8 cellular contexts compared by ENCODE assay signal in the genomic region with DNA sequence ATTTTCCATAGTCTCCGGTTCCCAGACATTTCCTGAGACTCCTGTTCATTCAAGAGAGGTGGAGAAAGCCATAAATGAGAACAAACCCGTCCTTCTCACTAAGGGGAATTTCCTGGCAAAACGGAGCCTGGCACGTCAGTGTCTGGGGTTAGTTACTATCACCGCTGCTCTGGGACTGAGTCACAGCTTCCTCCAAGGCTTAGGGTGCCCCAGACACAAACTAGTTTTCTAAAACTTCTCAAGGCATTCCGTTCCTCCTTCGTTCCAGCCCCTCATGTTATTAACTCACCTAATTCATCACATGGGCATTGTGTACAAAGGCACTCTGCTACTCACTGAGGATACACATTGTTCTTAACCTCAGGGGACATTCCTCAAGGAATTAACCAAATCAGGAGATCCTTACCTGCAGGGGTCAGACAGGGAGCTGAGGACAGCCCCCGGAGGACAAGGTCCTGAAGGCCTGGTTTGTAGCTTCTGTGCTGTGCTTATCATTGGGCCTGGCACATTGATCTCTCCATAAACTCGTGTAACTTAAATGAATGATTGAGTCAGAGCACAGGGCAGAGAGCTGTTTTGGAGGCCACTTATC.
A peak's percentile ranks its signal among the peaks of the same experiment; 100 is the strongest.
DNase-seq lines count a peak whose midpoint lies in the region; ATAC-seq and TF ChIP-seq lines count a peak whose summit lies in the region.

No MANE protein-coding gene starts in this region.

- CTCF ChIA-PET in IMR-90 (lab: Yijun Ruan, JAX), result no interaction called here

- H3K79me2 ChIP-seq in hepatocyte (no peaks in the 10 kb centered on the region), smooth muscle cell (ENCODE audit: low read depth) (no peaks in the 10 kb centered on the region)

- peak; percentile 52; the same call in 1 of the 2 replicates for TF ChIP-seq POLR2A in IMR-90 (IDR thresholded peaks at IDR 0.05; ENCODE audit: low read depth, low read length)

- H3K9me2 ChIP-seq in hepatocyte (replicated peaks; ENCODE audit: insufficient read depth), result no peaks in the 10 kb centered on the region

- H3K4me2 ChIP-seq in IMR-90 (ENCODE audit: low read depth, low read length) (peak overlapping the region; percentile 51), hepatocyte (peak overlapping the region; percentile 10), smooth muscle cell (peak overlapping the region; percentile 66)

- H2AK9ac ChIP-seq in IMR-90 (replicated peaks; ENCODE audit: low read depth, low read length, poor library complexity), result peak overlapping the region; percentile 62

- H2BK5ac ChIP-seq in IMR-90 (ENCODE audit: low read depth, low read length, poor library complexity, severe bottlenecking), result peak overlapping the region; percentile 96

- ATAC-seq in GM21367 (IDR thresholded peaks at IDR 0.05; ENCODE audit: unreplicated experiment) (peak; percentile 66), IMR-90 (ENCODE audit: low read depth) (peak; percentile 70)

- H3K27ac ChIP-seq in IMR-90 (ENCODE audit: insufficient read depth, low read length), result peak overlapping the region; percentile 90
- H3K27ac ChIP-seq in hepatocyte, result peak overlapping the region; percentile 96
- H3K27ac ChIP-seq in smooth muscle cell (ENCODE audit: low read depth), result peak overlapping the region; percentile 99

- H3K79me1 ChIP-seq in IMR-90 (ENCODE audit: low read depth in 1 of 2, low read length in 2 of 2), result 0 out of 4 replicates have a peak, but pooled peaks cover 0 to 6% of the 10 kb centered on the region in 2 experiments

- intact Hi-C loops in IMR-90 (cut with micrococcal nuclease), result loop anchor here (5.0 kb wide), 1 partner anchor 101 kb away; the partner anchor contains the start of gene KLF6
- intact Hi-C loops in activated T-helper 1 cell treated with anti-CD3 and anti-CD28 coated beads, Interleukin-12 subunit alpha, Interleukin-12 subunit beta, Interleukin-2, Interleukin-4 antibody, amounts not matched to agents 30 ng/mL and 10 ng/mL and 1 ng/mL, durations not matched to agents 14 hours and 24 hours and 36 hours (cut with micrococcal nuclease), result loop anchor here (1.0 to 2.0 kb wide), 3 partner anchors 13 to 47 kb away; no protein-coding TSS in a partner anchor

- peak overlapping the region; percentile 20 for H3K4me3 Mint-ChIP-seq in activated T-helper 1 cell treated with anti-CD3 and anti-CD28 coated beads, Interleukin-12 subunit alpha, Interleukin-12 subunit beta, Interleukin-2, Interleukin-4 antibody, amounts not matched to agents 30 ng/mL and 10 ng/mL and 1 ng/mL, durations not matched to agents 14 hours and 24 hours and 36 hours

- H3K9me3 Mint-ChIP-seq in activated T-helper 1 cell treated with anti-CD3 and anti-CD28 coated beads, Interleukin-12 subunit alpha, Interleukin-12 subunit beta, Interleukin-2, Interleukin-4 antibody, amounts not matched to agents 30 ng/mL and 10 ng/mL and 1 ng/mL, durations not matched to agents 14 hours and 24 hours and 36 hours, result no peaks in the 10 kb centered on the region

- H3K4me3 ChIP-seq in IMR-90 (ENCODE audit: insufficient read depth, low read depth, low read length), result no peak overlapping the region
- no peak overlapping the region for H3K4me3 ChIP-seq in hepatocyte
- no peak overlapping the region for H3K4me3 ChIP-seq in smooth muscle cell

- in situ Hi-C loops in IMR-90 (cut with MboI; ENCODE audit: low sequenced_read_pairs), result loop anchor here (5.0 kb wide), 1 partner anchor 81 kb away; no protein-coding TSS in a partner anchor

- peaks cover 13% of the 10 kb centered on the region for H3K9me1 ChIP-seq in IMR-90 (ENCODE audit: insufficient read depth, low read length)

- H3K27ac Mint-ChIP-seq in activated T-helper 1 cell treated with anti-CD3 and anti-CD28 coated beads, Interleukin-12 subunit alpha, Interleukin-12 subunit beta, Interleukin-2, Interleukin-4 antibody, amounts not matched to agents 30 ng/mL and 10 ng/mL and 1 ng/mL, durations not matched to agents 14 hours and 24 hours and 36 hours, result peak overlapping the region; percentile 76

- peak overlapping the region; percentile 93 for H4K5ac ChIP-seq in IMR-90 (ENCODE audit: low read depth, low read length)

- H3K36me3 Mint-ChIP-seq in activated T-helper 1 cell treated with anti-CD3 and anti-CD28 coated beads, Interleukin-12 subunit alpha, Interleukin-12 subunit beta, Interleukin-2, Interleukin-4 antibody, amounts not matched to agents 30 ng/mL and 10 ng/mL and 1 ng/mL, durations not matched to agents 14 hours and 24 hours and 36 hours (ENCODE audit: low read depth), result no peaks in the 10 kb centered on the region

- POLR2A ChIA-PET in IMR-90 (lab: Charles Lee; ENCODE audit: unreplicated experiment), result interaction anchor here (0.7 kb wide), 1 partner anchor 57 kb away, joined by 4 read pairs; no protein-coding TSS in a partner anchor

- H3K9me3 ChIP-seq in IMR-90 (ENCODE audit: control insufficient read depth, insufficient read depth, low read length) (no peaks in the 10 kb centered on the region), hepatocyte (ENCODE audit: low read depth) (no peaks in the 10 kb centered on the region), smooth muscle cell (replicated peaks; ENCODE audit: low read depth) (no peaks in the 10 kb centered on the region)

- H3K27me3 Mint-ChIP-seq in activated T-helper 1 cell treated with anti-CD3 and anti-CD28 coated beads, Interleukin-12 subunit alpha, Interleukin-12 subunit beta, Interleukin-2, Interleukin-4 antibody, amounts not matched to agents 30 ng/mL and 10 ng/mL and 1 ng/mL, durations not matched to agents 14 hours and 24 hours and 36 hours (ENCODE audit: insufficient read depth), result no peaks in the 10 kb centered on the region

- BruUV-seq in IMR-90 (replicated peaks; lab: Mats Ljungman, UMichigan), result no TSS peak

- peak overlapping the region; percentile 95 for H3K4ac ChIP-seq in IMR-90 (ENCODE audit: low read depth, low read length)

- peak; percentile 28 for TF ChIP-seq RAD21 in IMR-90 (IDR thresholded peaks at IDR 0.05; ENCODE audit: low read length)

- H2AK5ac ChIP-seq in IMR-90 (ENCODE audit: low read depth, low read length), result peak overlapping the region; percentile 45

- WGBS in IMR-90 (ENCODE audit: extremely low coverage in 2 of 2, insufficient read length in 1 of 2), 2 experiments, result 4% methylated on average over 4 of the region's 9 CpGs; no CpG with 5 or more reads in 1 of the 2 experiments
- 26% methylated on average over 9 of the region's 9 CpGs for WGBS in hepatocyte (ENCODE audit: low lambda C conversion rate, missing lambda C conversion rate)
- 1% methylated on average over 9 of the region's 9 CpGs for WGBS in smooth muscle cell (ENCODE audit: low lambda C conversion rate)

- peaks cover 24% of the 10 kb centered on the region for H3F3A ChIP-seq in smooth muscle cell (ENCODE audit: low read depth)

- dilution Hi-C loops in IMR-90 (cut with HindIII; ENCODE audit: low sequenced_read_pairs, unreplicated experiment), result no loop called here

- H4K91ac ChIP-seq in IMR-90 (ENCODE audit: insufficient read depth, low read depth, low read length), result peak overlapping the region; percentile 82

- no peak for TF ChIP-seq CTCF in IMR-90 (conservative IDR thresholded peaks at IDR 0.05; ENCODE audit: low read depth, low read length)
- TF ChIP-seq CTCF in hepatocyte (IDR thresholded peaks at IDR 0.05; ENCODE audit: poor library complexity), result no peak
- no peak for TF ChIP-seq CTCF in smooth muscle cell (IDR thresholded peaks at IDR 0.05; ENCODE audit: borderline replicate concordance, insufficient read depth, poor library complexity, severe bottlenecking)

- DNase-seq in Ammon's horn (ENCODE audit: low spot score) (peak; percentile 20), IMR-90 (peak; percentile 97), hepatocyte (ENCODE audit: low spot score) (peak; percentile 77), smooth muscle cell (lab: John Stamatoyannopoulos, UW; ENCODE audit: unreplicated experiment) (peak; percentile 26), NCI-H446 (lab: John Stamatoyannopoulos, UW) (no peak), NCI-H524 treated with DMSO at 0.1 percent for 48 hours (lab: John Stamatoyannopoulos, UW) (no peak)
- DNase-seq in activated T-helper 1 cell treated with anti-CD3 and anti-CD28 coated beads, Interleukin-12 subunit alpha, Interleukin-12 subunit beta, Interleukin-2, Interleukin-4 antibody, amounts not matched to agents 30 ng/mL and 10 ng/mL and 1 ng/mL, durations not matched to agents 14 hours and 24 hours and 36 hours (ENCODE audit: low spot score), result peak; percentile 48

- H2BK20ac ChIP-seq in IMR-90 (ENCODE audit: low read depth, low read length), result peak overlapping the region; percentile 94

- peaks cover 29% of the 10 kb centered on the region for H3K4me1 ChIP-seq in IMR-90 (ENCODE audit: control insufficient read depth, insufficient read depth, low read length)
- peaks cover 29% of the 10 kb centered on the region for H3K4me1 ChIP-seq in hepatocyte (ENCODE audit: insufficient read depth)
- H3K4me1 ChIP-seq in smooth muscle cell (ENCODE audit: low read depth), result peaks cover 37% of the 10 kb centered on the region

- H2AFZ ChIP-seq in IMR-90 (replicated peaks; ENCODE audit: low read length, poor library complexity) (peak overlapping the region; percentile 69), hepatocyte (no peak overlapping the region), smooth muscle cell (ENCODE audit: low read depth) (no peak overlapping the region)

- peak overlapping the region; percentile 5 to 85; a peak in 3 of 4 replicates for H4K8ac ChIP-seq in IMR-90 (ENCODE audit: low read depth in 2 of 2, low read length in 2 of 2)

- peak overlapping the region; percentile 83 for H2BK15ac ChIP-seq in IMR-90 (ENCODE audit: low read depth, low read length)

- peak overlapping the region; percentile 90 for H3K18ac ChIP-seq in IMR-90 (ENCODE audit: low read depth, low read length)

- peak overlapping the region; percentile 89 for H2BK120ac ChIP-seq in IMR-90 (ENCODE audit: low read depth, low read length)

- H3K9ac ChIP-seq in IMR-90 (ENCODE audit: low read depth, low read length), result peak overlapping the region; percentile 47
- H3K9ac ChIP-seq in smooth muscle cell (ENCODE audit: low read depth), result peak overlapping the region; percentile 97

- H3K56ac ChIP-seq in IMR-90 (ENCODE audit: extremely low read depth, insufficient read depth, low read length), result peak overlapping the region; percentile 68

- H4K20me1 ChIP-seq in IMR-90 (ENCODE audit: insufficient read depth, low read length), result no peaks in the 10 kb centered on the region
- no peaks in the 10 kb centered on the region for H4K20me1 ChIP-seq in hepatocyte (ENCODE audit: insufficient read depth, poor library complexity, severe bottlenecking)
- no peaks in the 10 kb centered on the region for H4K20me1 ChIP-seq in smooth muscle cell (ENCODE audit: low read depth)

- peaks cover 38% of the 10 kb centered on the region for H3K4me1 Mint-ChIP-seq in activated T-helper 1 cell treated with anti-CD3 and anti-CD28 coated beads, Interleukin-12 subunit alpha, Interleukin-12 subunit beta, Interleukin-2, Interleukin-4 antibody, amounts not matched to agents 30 ng/mL and 10 ng/mL and 1 ng/mL, durations not matched to agents 14 hours and 24 hours and 36 hours (ENCODE audit: low read depth)

- H3K36me3 ChIP-seq in IMR-90 (ENCODE audit: control insufficient read depth, insufficient read depth, low read length) (no peaks in the 10 kb centered on the region), hepatocyte (replicated peaks; ENCODE audit: insufficient read depth, low read depth) (no peaks in the 10 kb centered on the region), smooth muscle cell (ENCODE audit: low read depth) (no peaks in the 10 kb centered on the region)

- peak overlapping the region; percentile 74 for H3K14ac ChIP-seq in IMR-90 (replicated peaks; ENCODE audit: low read depth, low read length)

- H3K27me3 ChIP-seq in IMR-90 (ENCODE audit: control insufficient read depth, insufficient read depth, low read length), result no peaks in the 10 kb centered on the region
- no peaks in the 10 kb centered on the region for H3K27me3 ChIP-seq in hepatocyte
- no peaks in the 10 kb centered on the region for H3K27me3 ChIP-seq in smooth muscle cell (ENCODE audit: low read depth)

- H3K23ac ChIP-seq in IMR-90 (ENCODE audit: low read depth, low read length), result peak overlapping the region; percentile 63

Comparison
In these comparisons a context has a peak if more than half of its experiments do, and no peak if none do; other contexts are left out.
1. DNase-seq: peak in Ammon's horn (single experiment), IMR-90 (single experiment), activated T-helper 1 cell treated with anti-CD3 and anti-CD28 coated beads, Interleukin-12 subunit alpha, Interleukin-12 subunit beta, Interleukin-2, Interleukin-4 antibody, amounts not matched to agents 30 ng/mL and 10 ng/mL and 1 ng/mL, durations not matched to agents 14 hours and 24 hours and 36 hours (single experiment), hepatocyte (single experiment) and smooth muscle cell (single experiment); none in NCI-H446 (0 of 2) and NCI-H524 treated with DMSO at 0.1 percent for 48 hours (single experiment).
2. H3K4me2 ChIP-seq: peak in every context shown above with its lines; median percentile 66 in smooth muscle cell; 51 in IMR-90; 10 in hepatocyte.
3. Peak in every context shown above with its lines, with median percentiles within 50 percentile points of each other: H3K27ac ChIP-seq.